Comparison of ENCODE assay signal across 13 cellular contexts in the genomic region with DNA sequence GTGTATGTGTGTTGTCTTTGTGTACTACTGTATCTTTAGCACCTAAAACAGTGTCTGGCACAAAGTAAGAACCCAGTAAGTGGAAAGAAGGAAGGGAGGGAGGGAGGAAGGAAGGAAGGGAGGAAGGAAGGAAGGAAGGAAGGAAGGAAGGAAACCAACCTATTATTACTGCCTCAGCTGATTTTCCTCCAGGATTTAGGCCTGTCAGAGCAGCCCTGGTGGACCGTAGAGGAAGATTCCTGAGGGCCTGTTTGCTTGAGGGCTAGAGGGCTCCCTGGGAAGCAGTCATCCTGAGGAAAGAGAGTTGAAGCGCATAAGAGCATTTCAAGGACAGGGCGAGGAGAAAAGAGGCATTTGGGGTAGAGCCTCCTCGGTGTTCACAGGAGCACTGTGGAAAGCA.
DNase-seq lines count a peak whose midpoint lies in the region; ATAC-seq, FAIRE-seq and TF ChIP-seq lines count a peak whose summit lies in the region.
"Had no signal": no experiment of that assay in that cellular context is flagged by ENCODE, and none has a peak within 500 bp of the region (broad histone marks: within the 10 kb centered on the region; RNA-seq: fewer than 3 reads in every experiment).

No MANE protein-coding gene starts in this region.

- H3K56ac ChIP-seq in IMR-90 (ENCODE audit: extremely low read depth, insufficient read depth, low read length), result no peak overlapping the region

- H4K5ac ChIP-seq in IMR-90 (ENCODE audit: low read depth, low read length), result no peak overlapping the region

- H3K27ac Mint-ChIP-seq in endodermal cell (no peak overlapping the region), neural progenitor cell (no peak overlapping the region)
- no peak overlapping the region for H3K27ac Mint-ChIP-seq in activated CD4-positive, alpha-beta memory T cell treated with anti-CD3 and anti-CD28 coated beads, Interleukin-2, amount 10 ng/mL, durations not matched to agents 7 days and 5 days
- H3K27ac Mint-ChIP-seq: HFFc6 had no signal

- H2AK5ac ChIP-seq in IMR-90 (ENCODE audit: low read depth, low read length), result peak overlapping the region; percentile 64

- no peak for FAIRE-seq in urothelium cell line (lab: Jason Lieb, UNC)
- FAIRE-seq: A549, H1 had no signal

- H3K4me1 ChIP-seq in BLaER1, result peaks cover 38% of the 10 kb centered on the region
- peaks cover 8% of the 10 kb centered on the region for H3K4me1 ChIP-seq in IMR-90 (ENCODE audit: control insufficient read depth, insufficient read depth, low read length)
- H3K4me1 ChIP-seq in endodermal cell (ENCODE audit: control insufficient read depth, insufficient read depth, low read length), result no peaks in the 10 kb centered on the region
- H3K4me1 ChIP-seq in neural progenitor cell, result peaks cover 5% of the 10 kb centered on the region

- no peak overlapping the region for H2BK120ac ChIP-seq in IMR-90 (ENCODE audit: low read depth, low read length)

- H3K9me3 Mint-ChIP-seq in endodermal cell (no peaks in the 10 kb centered on the region), neural progenitor cell (no peaks in the 10 kb centered on the region)
- H3K9me3 Mint-ChIP-seq in activated CD4-positive, alpha-beta memory T cell treated with anti-CD3 and anti-CD28 coated beads, Interleukin-2, amount 10 ng/mL, durations not matched to agents 7 days and 5 days, result no peaks in the 10 kb centered on the region
- H3K9me3 Mint-ChIP-seq: CD4-positive, CD25-positive, alpha-beta regulatory T cell; HFFc6 had no signal

- H3K36me3 Mint-ChIP-seq in endodermal cell (ENCODE audit: low read depth), result peaks cover 12% of the 10 kb centered on the region
- H3K36me3 Mint-ChIP-seq in neural progenitor cell, result peaks cover 8% of the 10 kb centered on the region
- H3K36me3 Mint-ChIP-seq in activated CD4-positive, alpha-beta memory T cell treated with anti-CD3 and anti-CD28 coated beads, Interleukin-2, amount 10 ng/mL, durations not matched to agents 7 days and 5 days (ENCODE audit: low read depth), result no peaks in the 10 kb centered on the region
- H3K36me3 Mint-ChIP-seq: CD4-positive, CD25-positive, alpha-beta regulatory T cell had no signal

- H3K9ac ChIP-seq in BLaER1 (no peak overlapping the region), IMR-90 (ENCODE audit: low read depth, low read length) (no peak overlapping the region), endodermal cell (ENCODE audit: extremely low read depth, low read length, poor library complexity, severe bottlenecking) (no peak overlapping the region), neural progenitor cell (no peak overlapping the region)

- peaks cover 7 to 19% of the 10 kb centered on the region in 2 experiments; a peak in 3 of 4 replicates for H3K79me1 ChIP-seq in IMR-90 (ENCODE audit: low read depth in 1 of 2, low read length in 2 of 2)

- H3K4me1 Mint-ChIP-seq in endodermal cell, result peaks cover 6% of the 10 kb centered on the region
- H3K4me1 Mint-ChIP-seq in neural progenitor cell, result peaks cover 11% of the 10 kb centered on the region
- H3K4me1 Mint-ChIP-seq in activated CD4-positive, alpha-beta memory T cell treated with anti-CD3 and anti-CD28 coated beads, Interleukin-2, amount 10 ng/mL, durations not matched to agents 7 days and 5 days, result peaks cover 41% of the 10 kb centered on the region

- POLR2A ChIA-PET in IMR-90 (lab: Charles Lee; ENCODE audit: unreplicated experiment), result no interaction called here
- POLR2A ChIA-PET in activated CD4-positive, alpha-beta memory T cell treated with anti-CD3 and anti-CD28 coated beads, Interleukin-2, amount 10 ng/mL, durations not matched to agents 7 days and 5 days (lab: Charles Lee), result interaction anchor here (3.6 kb wide), 1 partner anchor 61 kb away, joined by 23 read pairs; a partner anchor contains a TSS

- WGBS in IMR-90 (ENCODE audit: extremely low coverage in 2 of 2, insufficient read length in 1 of 2), 2 experiments, result 70% methylated on average over 2 of the region's 4 CpGs; no CpG with 5 or more reads in 1 of the 2 experiments
- 77 to 93% methylated on average over 3 to 4 of the region's 4 CpGs for whole genome bisulfite sequencing in endodermal cell (ENCODE audit: insufficient coverage in 1 of 2, insufficient read length in 1 of 2), 2 experiments

- H3K4me3 ChIP-seq in BLaER1 (no peak overlapping the region), IMR-90 (ENCODE audit: insufficient read depth, low read depth, low read length) (no peak overlapping the region), endodermal cell (ENCODE audit: low read length) (no peak overlapping the region), neural progenitor cell (no peak overlapping the region)
- H3K4me3 ChIP-seq: A549, HAP-1 had no signal

- no peak for ATAC-seq in IMR-90 (ENCODE audit: low read depth)
- ATAC-seq: A549 had no signal

- no peak overlapping the region for H2AK9ac ChIP-seq in IMR-90 (replicated peaks; ENCODE audit: low read depth, low read length, poor library complexity)

- no peak for TF ChIP-seq CTCF in IMR-90 (conservative IDR thresholded peaks at IDR 0.05; ENCODE audit: low read depth, low read length)
- peak; percentile 14 for TF ChIP-seq CTCF in endodermal cell (conservative IDR thresholded peaks at IDR 0.05)
- no peak for TF ChIP-seq CTCF in neural progenitor cell (IDR thresholded peaks at IDR 0.05)

- H3K4me3 Mint-ChIP-seq in endodermal cell (no peak overlapping the region), neural progenitor cell (no peak overlapping the region)
- H3K4me3 Mint-ChIP-seq in activated CD4-positive, alpha-beta memory T cell treated with anti-CD3 and anti-CD28 coated beads, Interleukin-2, amount 10 ng/mL, durations not matched to agents 7 days and 5 days, result no peak overlapping the region
- H3K4me3 Mint-ChIP-seq: HFFc6 had no signal

- H3K27ac ChIP-seq in BLaER1, result no peak overlapping the region
- no peak overlapping the region for H3K27ac ChIP-seq in IMR-90 (ENCODE audit: insufficient read depth, low read length)
- H3K27ac ChIP-seq in endodermal cell (ENCODE audit: low read depth, low read length), result no peak overlapping the region
- H3K27ac ChIP-seq in neural progenitor cell, result no peak overlapping the region
- H3K27ac ChIP-seq: HL-60 had no signal

- peaks cover 18% of the 10 kb centered on the region for H3F3A ChIP-seq in neural progenitor cell (ENCODE audit: low read depth)

- H3K79me2 ChIP-seq in neural progenitor cell (ENCODE audit: low read depth), result peaks cover 13% of the 10 kb centered on the region

- H4K20me1 ChIP-seq in BLaER1 (no peaks in the 10 kb centered on the region), IMR-90 (ENCODE audit: insufficient read depth, low read length) (no peaks in the 10 kb centered on the region), neural progenitor cell (ENCODE audit: low read depth) (no peaks in the 10 kb centered on the region)

- dilution Hi-C loops in IMR-90 (cut with HindIII; ENCODE audit: low sequenced_read_pairs, unreplicated experiment), result no loop called here

- H3K36me3 ChIP-seq in BLaER1 (no peaks in the 10 kb centered on the region), IMR-90 (ENCODE audit: control insufficient read depth, insufficient read depth, low read length) (no peaks in the 10 kb centered on the region), endodermal cell (ENCODE audit: control insufficient read depth, insufficient read depth, low read length) (no peaks in the 10 kb centered on the region), neural progenitor cell (no peaks in the 10 kb centered on the region)

- H2BK15ac ChIP-seq in IMR-90 (ENCODE audit: low read depth, low read length), result no peak overlapping the region

- intact Hi-C loops in IMR-90 (cut with micrococcal nuclease), result no loop called here

- no peaks in the 10 kb centered on the region for H3K27me3 ChIP-seq in BLaER1
- H3K27me3 ChIP-seq in IMR-90 (ENCODE audit: control insufficient read depth, insufficient read depth, low read length), result no peaks in the 10 kb centered on the region
- no peaks in the 10 kb centered on the region for H3K27me3 ChIP-seq in endodermal cell (ENCODE audit: control insufficient read depth, insufficient read depth, low read length, poor library complexity, severe bottlenecking)
- no peaks in the 10 kb centered on the region for H3K27me3 ChIP-seq in neural progenitor cell

- in situ Hi-C loops in IMR-90 (cut with MboI; ENCODE audit: low sequenced_read_pairs), result no loop called here

- H4K8ac ChIP-seq in IMR-90 (ENCODE audit: low read depth in 2 of 2, low read length in 2 of 2), result no peak overlapping the region

- peak overlapping the region; percentile 65; the same call in 1 of the 2 replicates for H2BK20ac ChIP-seq in IMR-90 (ENCODE audit: low read depth, low read length)

- no peak overlapping the region for H3K18ac ChIP-seq in IMR-90 (ENCODE audit: low read depth, low read length)

- DNase-seq in IMR-90, result no peak
- peak; percentile 67 for DNase-seq in endodermal cell
- peak; percentile 24 for DNase-seq in neural progenitor cell (ENCODE audit: low spot score)
- DNase-seq in NCI-H510A (lab: John Stamatoyannopoulos, UW), result no peak
- DNase-seq in urothelium cell line (ENCODE audit: low spot score), result no peak
- no peak for DNase-seq in activated CD4-positive, alpha-beta memory T cell treated with anti-CD3 and anti-CD28 coated beads, Interleukin-2, amount 10 ng/mL, durations not matched to agents 7 days and 5 days
- DNase-seq: CD4-positive, CD25-positive, alpha-beta regulatory T cell; HFFc6 had no signal

- BruUV-seq in IMR-90 (replicated peaks; lab: Mats Ljungman, UMichigan), result no TSS peak

- no peak overlapping the region for H3K14ac ChIP-seq in IMR-90 (replicated peaks; ENCODE audit: low read depth, low read length)

- no peak for TF ChIP-seq POLR2A in IMR-90 (IDR thresholded peaks at IDR 0.05; ENCODE audit: low read depth, low read length)

- H3K27me3 Mint-ChIP-seq in endodermal cell (ENCODE audit: insufficient read depth) (no peaks in the 10 kb centered on the region), neural progenitor cell (ENCODE audit: insufficient read depth, low read depth) (peaks cover 4% of the 10 kb centered on the region)
- H3K27me3 Mint-ChIP-seq in activated CD4-positive, alpha-beta memory T cell treated with anti-CD3 and anti-CD28 coated beads, Interleukin-2, amount 10 ng/mL, durations not matched to agents 7 days and 5 days, result no peaks in the 10 kb centered on the region

- H2AFZ ChIP-seq in IMR-90 (replicated peaks; ENCODE audit: low read length, poor library complexity), result no peak overlapping the region
- no peak overlapping the region for H2AFZ ChIP-seq in neural progenitor cell (replicated peaks)

- no peak overlapping the region; the same call in 1 of the 2 replicates for H3K23ac ChIP-seq in IMR-90 (ENCODE audit: low read depth, low read length)

- H3K9me1 ChIP-seq in IMR-90 (ENCODE audit: insufficient read depth, low read length), result peaks cover 6% of the 10 kb centered on the region

- no peak overlapping the region for H2BK5ac ChIP-seq in IMR-90 (ENCODE audit: low read depth, low read length, poor library complexity, severe bottlenecking)

- CTCF ChIA-PET in IMR-90 (lab: Yijun Ruan, JAX), result interaction anchor here (2.0 kb wide), 1 partner anchor 245 kb away, joined by 9 read pairs; no protein-coding TSS in a partner anchor
- CTCF ChIA-PET in activated CD4-positive, alpha-beta memory T cell treated with anti-CD3 and anti-CD28 coated beads, Interleukin-2, amount 10 ng/mL, durations not matched to agents 7 days and 5 days (lab: Charles Lee), result interaction anchor here (1.0 to 3.1 kb wide), 9 partner anchors 25 to 247 kb away, joined by 3 to 51 read pairs (median 4); no protein-coding TSS in a partner anchor

- 0 out of 2 replicates have a peak overlapping the region, but pooled peaks have one; percentile 18 for H3K4me2 ChIP-seq in BLaER1
- no peak overlapping the region for H3K4me2 ChIP-seq in IMR-90 (ENCODE audit: low read depth, low read length)
- H3K4me2 ChIP-seq in neural progenitor cell, result no peak overlapping the region
- H3K4me2 ChIP-seq: A549 had no signal

- peak overlapping the region; percentile 2; the same call in 1 of the 2 replicates for H3K4ac ChIP-seq in IMR-90 (ENCODE audit: low read depth, low read length)

- no peak for TF ChIP-seq RAD21 in IMR-90 (IDR thresholded peaks at IDR 0.05; ENCODE audit: low read length)

- H3K9me3 ChIP-seq in BLaER1, result peaks cover 4% of the 10 kb centered on the region; the same call in 1 of the 2 replicates
- no peaks in the 10 kb centered on the region for H3K9me3 ChIP-seq in IMR-90 (ENCODE audit: control insufficient read depth, insufficient read depth, low read length)
- H3K9me3 ChIP-seq in endodermal cell (ENCODE audit: control insufficient read depth, low read length), result no peaks in the 10 kb centered on the region
- no peaks in the 10 kb centered on the region for H3K9me3 ChIP-seq in neural progenitor cell (ENCODE audit: low read depth)
- H3K9me3 ChIP-seq: A549, HAP-1 had no signal

- H4K91ac ChIP-seq in IMR-90 (ENCODE audit: insufficient read depth, low read depth, low read length), result no peak overlapping the region

Comparison
In these comparisons a context has a peak if more than half of its experiments do, and no peak if none do; other contexts are left out.
1. DNase-seq: peak in endodermal cell (single experiment) and neural progenitor cell (single experiment); none in IMR-90 (single experiment), NCI-H510A (single experiment), urothelium cell line (single experiment) and activated CD4-positive, alpha-beta memory T cell treated with anti-CD3 and anti-CD28 coated beads, Interleukin-2, amount 10 ng/mL, durations not matched to agents 7 days and 5 days (single experiment).